8 cellular contexts compared by ENCODE assay signal in genomic region chr2:57549642-57550102, GRCh38.
DNase-seq lines count a peak whose midpoint lies in the region; ATAC-seq and TF ChIP-seq lines count a peak whose summit lies in the region.

No MANE protein-coding gene starts in this region.

- H3K27me3 ChIP-seq in endodermal cell (ENCODE audit: control insufficient read depth, insufficient read depth, low read length, poor library complexity, severe bottlenecking): no peaks in the 10 kb centered on the region

- H3K27ac ChIP-seq in endodermal cell (ENCODE audit: low read depth, low read length): no peak overlapping the region

- H3K4me3 ChIP-seq in endodermal cell (ENCODE audit: low read length): no peak overlapping the region

- H3K36me3 ChIP-seq in endodermal cell (ENCODE audit: control insufficient read depth, insufficient read depth, low read length): no peaks in the 10 kb centered on the region

- H3K27me3 Mint-ChIP-seq in activated naive CD8-positive, alpha-beta T cell: peaks cover 5% of the 10 kb centered on the region
- peaks cover 12% of the 10 kb centered on the region for H3K27me3 Mint-ChIP-seq in activated naive CD8-positive, alpha-beta T cell treated with anti-CD3 and anti-CD28 coated beads for 36 hours
- H3K27me3 Mint-ChIP-seq in endodermal cell (ENCODE audit: insufficient read depth): no peaks in the 10 kb centered on the region

- peaks cover 5% of the 10 kb centered on the region for H3K9me3 Mint-ChIP-seq in activated naive CD8-positive, alpha-beta T cell (ENCODE audit: low read depth)
- peaks cover 1% of the 10 kb centered on the region for H3K9me3 Mint-ChIP-seq in activated naive CD8-positive, alpha-beta T cell treated with anti-CD3 and anti-CD28 coated beads for 36 hours
- peaks cover 8% of the 10 kb centered on the region for H3K9me3 Mint-ChIP-seq in endodermal cell

- 58 to 87% methylated on average over 3 to 5 of the region's 5 CpGs for WGBS in endodermal cell (ENCODE audit: insufficient coverage in 1 of 2, insufficient read length in 1 of 2), 2 experiments

- peak; percentile 78 for TF ChIP-seq CTCF in endodermal cell (conservative IDR thresholded peaks at IDR 0.05)

- peaks cover 12% of the 10 kb centered on the region for H3K9me3 ChIP-seq in endodermal cell (ENCODE audit: control insufficient read depth, low read length)

- no peak for DNase-seq in activated naive CD8-positive, alpha-beta T cell treated with anti-CD3 and anti-CD28 coated beads for 36 hours
- DNase-seq in NCI-H2107 (lab: John Stamatoyannopoulos, UW): peak; percentile 10
- DNase-seq in endodermal cell: no peak
- DNase-seq in cerebellum (ENCODE audit: low spot score): no peak
- DNase-seq in NK-92 treated with Interleukin-12 subunit alpha and Interleukin-12 subunit beta, amount 100 ng/mL, for 24 hours (lab: John Stamatoyannopoulos, UW): no peak
- DNase-seq in DMS79 (lab: John Stamatoyannopoulos, UW): no peak

- no peak overlapping the region for H3K27ac Mint-ChIP-seq in activated naive CD8-positive, alpha-beta T cell
- H3K27ac Mint-ChIP-seq in activated naive CD8-positive, alpha-beta T cell treated with anti-CD3 and anti-CD28 coated beads for 36 hours: no peak overlapping the region
- no peak overlapping the region for H3K27ac Mint-ChIP-seq in endodermal cell

- H3K4me1 Mint-ChIP-seq in activated naive CD8-positive, alpha-beta T cell (ENCODE audit: low read depth): peaks cover 6% of the 10 kb centered on the region
- H3K4me1 Mint-ChIP-seq in activated naive CD8-positive, alpha-beta T cell treated with anti-CD3 and anti-CD28 coated beads for 36 hours: peaks cover 2% of the 10 kb centered on the region
- peaks cover 5% of the 10 kb centered on the region for H3K4me1 Mint-ChIP-seq in endodermal cell

- peak overlapping the region; percentile 33 for H3K4me3 Mint-ChIP-seq in activated naive CD8-positive, alpha-beta T cell
- no peak overlapping the region for H3K4me3 Mint-ChIP-seq in activated naive CD8-positive, alpha-beta T cell treated with anti-CD3 and anti-CD28 coated beads for 36 hours
- H3K4me3 Mint-ChIP-seq in endodermal cell: no peak overlapping the region

- H3K36me3 Mint-ChIP-seq in activated naive CD8-positive, alpha-beta T cell: no peaks in the 10 kb centered on the region
- H3K36me3 Mint-ChIP-seq in activated naive CD8-positive, alpha-beta T cell treated with anti-CD3 and anti-CD28 coated beads for 36 hours: no peaks in the 10 kb centered on the region
- no peaks in the 10 kb centered on the region for H3K36me3 Mint-ChIP-seq in endodermal cell (ENCODE audit: low read depth)

- ATAC-seq in HG02759 (IDR thresholded peaks at IDR 0.05; ENCODE audit: unreplicated experiment): peak; percentile 74

- no peaks in the 10 kb centered on the region for H3K4me1 ChIP-seq in endodermal cell (ENCODE audit: control insufficient read depth, insufficient read depth, low read length)

- H3K9ac ChIP-seq in endodermal cell (ENCODE audit: extremely low read depth, low read length, poor library complexity, severe bottlenecking): no peak overlapping the region
